11 cellular contexts compared by ENCODE assay signal in genomic region chr2:195382186-195382585, GRCh38.
A peak's percentile ranks its signal among the peaks of the same experiment; 100 is the strongest.
DNase-seq lines count a peak whose midpoint lies in the region; ATAC-seq and TF ChIP-seq lines count a peak whose summit lies in the region.
"Had no signal": no experiment of that assay in that cellular context is flagged by ENCODE, and none has a peak within 500 bp of the region (broad histone marks: within the 10 kb centered on the region; RNA-seq: fewer than 3 reads in every experiment).

No MANE protein-coding gene starts in this region.

- H3K27ac ChIP-seq in CD4-positive, alpha-beta T cell (ENCODE audit: low read depth, low read length) = no peak overlapping the region
- H3K27ac ChIP-seq: pancreas had no signal

- no peaks in the 10 kb centered on the region for H3K9me3 Mint-ChIP-seq in CD4-positive, alpha-beta T cell
- H3K9me3 Mint-ChIP-seq in activated CD4-positive, alpha-beta memory T cell treated with anti-CD3 and anti-CD28 coated beads for 36 hours = no peaks in the 10 kb centered on the region

- H3K27ac Mint-ChIP-seq in CD4-positive, alpha-beta T cell = peak overlapping the region; percentile 30
- H3K27ac Mint-ChIP-seq in activated CD4-positive, alpha-beta memory T cell treated with anti-CD3 and anti-CD28 coated beads for 36 hours = peak overlapping the region; percentile 14

- POLR2A ChIA-PET in CD4-positive, alpha-beta T cell (lab: Charles Lee) = interaction anchor here (1.1 kb wide), 1 partner anchor 278 kb away, joined by 3 read pairs; no protein-coding TSS in a partner anchor
- POLR2A ChIA-PET in activated CD4-positive, alpha-beta memory T cell treated with anti-CD3 and anti-CD28 coated beads for 36 hours (lab: Charles Lee) = no interaction called here

- TF ChIP-seq CTCF in CD4-positive, alpha-beta T cell (IDR thresholded peaks at IDR 0.05) = no peak

- peak; percentile 96 for ATAC-seq in CD4-positive, alpha-beta T cell (ENCODE audit: poor library complexity)
- ATAC-seq in HG02678 (IDR thresholded peaks at IDR 0.05; ENCODE audit: unreplicated experiment) = peak; percentile 53
- no peak for ATAC-seq in HG02981 (IDR thresholded peaks at IDR 0.05; ENCODE audit: unreplicated experiment)
- no peak for ATAC-seq in HG03097 (IDR thresholded peaks at IDR 0.05; ENCODE audit: low FRiP score, unreplicated experiment)
- ATAC-seq: pancreas had no signal

- no peaks in the 10 kb centered on the region for H3K9me3 ChIP-seq in CD4-positive, alpha-beta T cell (ENCODE audit: control insufficient read depth, low read length)
- H3K9me3 ChIP-seq: pancreas had no signal

- no peaks in the 10 kb centered on the region for H3K36me3 Mint-ChIP-seq in CD4-positive, alpha-beta T cell (ENCODE audit: low read depth)
- no peaks in the 10 kb centered on the region for H3K36me3 Mint-ChIP-seq in activated CD4-positive, alpha-beta memory T cell treated with anti-CD3 and anti-CD28 coated beads for 36 hours

- peaks cover 23% of the 10 kb centered on the region for H3K4me1 Mint-ChIP-seq in CD4-positive, alpha-beta T cell (ENCODE audit: low read depth)
- peaks cover 8% of the 10 kb centered on the region for H3K4me1 Mint-ChIP-seq in activated CD4-positive, alpha-beta memory T cell treated with anti-CD3 and anti-CD28 coated beads for 36 hours (ENCODE audit: low read depth)

- DNase-seq in CD4-positive, alpha-beta T cell = peak in 8 of 10 experiments; percentile 5 to 37 (median 16)
- peak; percentile 26 for DNase-seq in activated CD4-positive, alpha-beta memory T cell treated with anti-CD3 and anti-CD28 coated beads for 36 hours
- peak; percentile 1 for DNase-seq in effector CD8-positive, alpha-beta T cell (lab: John Stamatoyannopoulos, UW)
- DNase-seq in iPS-NIHi7 (ENCODE audit: extremely low spot score) = no peak
- DNase-seq in NCI-H187 treated with DMSO at 0.1 percent for 48 hours (lab: John Stamatoyannopoulos, UW) = no peak
- DNase-seq: activated gamma-delta T cell, EL, pancreas had no signal

- intact Hi-C loops in CD4-positive, alpha-beta T cell (cut with DNase I, micrococcal nuclease) = no loop called here
- intact Hi-C loops in activated CD4-positive, alpha-beta memory T cell treated with anti-CD3 and anti-CD28 coated beads for 36 hours (cut with micrococcal nuclease) = no loop called here

- H3K4me3 Mint-ChIP-seq in CD4-positive, alpha-beta T cell = no peak overlapping the region
- no peak overlapping the region for H3K4me3 Mint-ChIP-seq in activated CD4-positive, alpha-beta memory T cell treated with anti-CD3 and anti-CD28 coated beads for 36 hours

- H3K27me3 Mint-ChIP-seq in CD4-positive, alpha-beta T cell = no peaks in the 10 kb centered on the region
- no peaks in the 10 kb centered on the region for H3K27me3 Mint-ChIP-seq in activated CD4-positive, alpha-beta memory T cell treated with anti-CD3 and anti-CD28 coated beads for 36 hours

- H3K27me3 ChIP-seq in CD4-positive, alpha-beta T cell (ENCODE audit: control insufficient read depth, insufficient read depth, low read length) = no peaks in the 10 kb centered on the region
- H3K27me3 ChIP-seq: pancreas had no signal

- CTCF ChIA-PET in CD4-positive, alpha-beta T cell (lab: Charles Lee) = no interaction called here
- CTCF ChIA-PET in activated CD4-positive, alpha-beta memory T cell treated with anti-CD3 and anti-CD28 coated beads for 36 hours (lab: Charles Lee) = no interaction called here

Comparison
In these comparisons a context has a peak if more than half of its experiments do, and no peak if none do; other contexts are left out.
1. ATAC-seq: peak in CD4-positive, alpha-beta T cell (single experiment) and HG02678 (single experiment); none in HG02981 (single experiment) and HG03097 (single experiment).
2. DNase-seq: peak in CD4-positive, alpha-beta T cell (8 of 10), activated CD4-positive, alpha-beta memory T cell treated with anti-CD3 and anti-CD28 coated beads for 36 hours (single experiment) and effector CD8-positive, alpha-beta T cell (single experiment); none in iPS-NIHi7 (single experiment) and NCI-H187 treated with DMSO at 0.1 percent for 48 hours (single experiment).